6 cellular contexts compared by ENCODE assay signal in genomic region chrY:17819025-17819646, GRCh38.
DNase-seq lines count a peak whose midpoint lies in the region; ATAC-seq, FAIRE-seq and TF ChIP-seq lines count a peak whose summit lies in the region.
"Not testable (repeated sequence)": the region's sequence is repeated elsewhere in the genome, so short reads cannot be mapped to it uniquely, and the experiment has no call there.

No MANE protein-coding gene starts in this region.

- not testable (repeated sequence) for TF ChIP-seq CTCF in A549 (IDR thresholded peaks at IDR 0.05); body of pancreas (IDR thresholded peaks at IDR 0.05)

- not testable (repeated sequence) for DNase-seq in A549 (ENCODE audit: low read depth in 1 of 2, low spot score in 1 of 2); RCC 7860 (ENCODE audit: low spot score); body of pancreas; left lobe of liver (ENCODE audit: low spot score); small intestine

- TF ChIP-seq EP300 in A549 (IDR thresholded peaks at IDR 0.05), result not testable (repeated sequence)

- intact Hi-C loops in body of pancreas (cut with DNase I), result not testable (repeated sequence)

- H3K4me2 ChIP-seq in A549, result not testable (repeated sequence)

- H3K27ac ChIP-seq in A549; body of pancreas; small intestine (ENCODE audit: low read depth in 1 of 2, low read length in 1 of 2): not testable (repeated sequence)

- not testable (repeated sequence) for TF ChIP-seq RAD21 in A549 (conservative IDR thresholded peaks at IDR 0.05 in 1 of 2, IDR thresholded peaks at IDR 0.05 in 1 of 2)

- not testable (repeated sequence) for H3K9me3 ChIP-seq in A549; body of pancreas; small intestine (ENCODE audit: control insufficient read depth, low read depth)

- CTCF ChIA-PET in A549 (lab: Yijun Ruan, JAX), result not testable (repeated sequence)

- POLR2A ChIA-PET in A549 (lab: Yijun Ruan, JAX), result not testable (repeated sequence)

- not testable (repeated sequence) for FAIRE-seq in A549 (lab: Jason Lieb, UNC)
- FAIRE-seq in RCC 7860 (lab: Jason Lieb, UNC), result peak; percentile 93
- peak; percentile 84 for FAIRE-seq in islet of Langerhans (lab: Jason Lieb, UNC)
- FAIRE-seq in small intestine (lab: Jason Lieb, UNC), result peak; percentile 93

- not testable (repeated sequence) for H3K4me1 ChIP-seq in A549; body of pancreas; small intestine (ENCODE audit: control insufficient read depth in 2 of 2, insufficient read depth in 1 of 2, low read depth in 1 of 2, low read length in 1 of 2)

- ATAC-seq in A549, result peak; percentile 57 to 67; a peak in 4 of 6 replicates
- ATAC-seq in body of pancreas, result peak; percentile 93
- ATAC-seq in left lobe of liver, result peak; percentile 57

- not testable (repeated sequence) for H3K27me3 ChIP-seq in body of pancreas; small intestine (ENCODE audit: control insufficient read depth in 2 of 2, insufficient read depth in 2 of 2, low read length in 2 of 2)

- WGBS in A549 (ENCODE audit: missing lambda C conversion rate), result no CpG with 5 or more reads among the region's 3 CpGs
- no CpG with 5 or more reads among the region's 3 CpGs for WGBS in body of pancreas, 2 donors
- no CpG with 5 or more reads among the region's 3 CpGs for WGBS in small intestine, 3 donors

- not testable (repeated sequence) for TF ChIP-seq POLR2A in A549 (IDR thresholded peaks at IDR 0.05; ENCODE audit: low read length); body of pancreas (IDR thresholded peaks at IDR 0.05)

- not testable (repeated sequence) for H3K4me3 ChIP-seq in A549; body of pancreas; small intestine (ENCODE audit: low read depth in 1 of 2, low read length in 2 of 2)

- not testable (repeated sequence) for H3K36me3 ChIP-seq in body of pancreas (replicated peaks in 1 of 2; ENCODE audit: insufficient read depth in 1 of 2, low read depth in 2 of 2); small intestine (ENCODE audit: control insufficient read depth in 2 of 2, insufficient read depth in 2 of 2, low read length in 2 of 2)
